Comparison of ENCODE assay signal across 24 cellular contexts in the genomic region with DNA sequence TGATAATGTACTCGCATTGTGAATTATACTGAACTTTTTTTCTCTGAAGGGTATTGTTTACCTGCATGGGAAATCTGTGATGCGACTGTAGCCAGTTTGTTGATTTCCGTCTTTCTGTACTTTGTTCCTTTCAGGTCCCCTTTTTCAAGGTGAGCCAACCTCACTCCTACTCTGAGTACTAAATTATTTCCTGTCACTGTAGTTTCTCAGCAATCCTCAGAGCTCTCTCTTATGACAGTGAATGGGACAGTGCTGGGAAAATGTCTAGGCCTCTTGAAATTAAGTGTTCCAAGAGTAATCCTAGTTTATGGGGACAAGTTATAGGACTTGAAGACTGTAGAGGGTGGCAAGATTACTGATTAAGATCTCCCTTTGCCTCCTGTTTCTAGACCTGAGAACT.
"Had no signal": no experiment of that assay in that cellular context is flagged by ENCODE, and none has a peak within 500 bp of the region (broad histone marks: within the 10 kb centered on the region; RNA-seq: fewer than 3 reads in every experiment).

No MANE protein-coding gene starts in this region.

- H3K27me3 ChIP-seq: ovary, right atrium auricular region, right lobe of liver, stomach, testis, thyroid gland, transverse colon, upper lobe of left lung, vagina had no signal

- H3K4me1 Mint-ChIP-seq: immature natural killer cell; mesothelial cell of epicardium; naive thymus-derived CD4-positive, alpha-beta T cell; stimulated activated naive B cell treated with anti-CD40 and anti-IgM and Interleukin-4, amounts not matched to agents 10 μg/mL and 1 μg/mL and 100 μg/mL, for 72 hours had no signal

- H3K4me2 ChIP-seq: smooth muscle cell had no signal

- H3K4me3 Mint-ChIP-seq: immature natural killer cell; mesothelial cell of epicardium; naive thymus-derived CD4-positive, alpha-beta T cell; natural killer cell treated with Interleukin-12 subunit alpha and Interleukin-12 subunit beta and Interleukin-15 and Interleukin-18, amount 100 ng/mL, for 72 hours; stimulated activated naive B cell treated with anti-CD40 and anti-IgM and Interleukin-4, amounts not matched to agents 10 μg/mL and 1 μg/mL and 100 μg/mL, for 72 hours had no signal

- H3K27me3 Mint-ChIP-seq: naive thymus-derived CD4-positive, alpha-beta T cell; natural killer cell treated with Interleukin-12 subunit alpha and Interleukin-12 subunit beta and Interleukin-15 and Interleukin-18, amount 100 ng/mL, for 72 hours; progenitor cell of endocrine pancreas; stimulated activated naive B cell treated with anti-CD40 and anti-IgM and Interleukin-4, amounts not matched to agents 10 μg/mL and 1 μg/mL and 100 μg/mL, for 72 hours had no signal

- H3K27ac Mint-ChIP-seq: immature natural killer cell; mesothelial cell of epicardium; naive thymus-derived CD4-positive, alpha-beta T cell; natural killer cell treated with Interleukin-12 subunit alpha and Interleukin-12 subunit beta and Interleukin-15 and Interleukin-18, amount 100 ng/mL, for 72 hours; progenitor cell of endocrine pancreas; stimulated activated naive B cell treated with anti-CD40 and anti-IgM and Interleukin-4, amounts not matched to agents 10 μg/mL and 1 μg/mL and 100 μg/mL, for 72 hours had no signal

- H3K4me1 ChIP-seq: left ventricle myocardium inferior, right atrium auricular region, right lobe of liver, stomach, testis, thyroid gland, upper lobe of left lung, vagina had no signal

- H3K4me3 ChIP-seq: left ventricle myocardium inferior, lung, ovary, right atrium auricular region, right lobe of liver, smooth muscle cell, stomach, testis, thyroid gland, transverse colon, upper lobe of left lung, vagina had no signal

- H3K36me3 Mint-ChIP-seq: immature natural killer cell; mesothelial cell of epicardium; naive thymus-derived CD4-positive, alpha-beta T cell; stimulated activated naive B cell treated with anti-CD40 and anti-IgM and Interleukin-4, amounts not matched to agents 10 μg/mL and 1 μg/mL and 100 μg/mL, for 72 hours had no signal

- H3K27ac ChIP-seq: left ventricle myocardium inferior, ovary, right atrium auricular region, right lobe of liver, stomach, testis, thyroid gland, transverse colon, upper lobe of left lung, vagina had no signal

- DNase-seq: hypothalamus; immature natural killer cell; kidney; left ventricle myocardium inferior; mesendoderm; naive thymus-derived CD4-positive, alpha-beta T cell; ovary; right lobe of liver; stimulated activated CD4-positive, alpha-beta T cell treated with anti-CD3 and anti-CD28 coated beads, Interleukin-2, amount 100 ng/mL, for 24 hours; stimulated activated CD4-positive, alpha-beta T cell treated with anti-CD3 and anti-CD28 coated beads, Interleukin-4, amount 100 ng/mL, for 1 hour; stimulated activated naive B cell treated with anti-CD40 and anti-IgM and Interleukin-4, amounts not matched to agents 10 μg/mL and 1 μg/mL and 100 μg/mL, for 72 hours; stimulated activated naive CD8-positive, alpha-beta T cell treated with anti-CD3 and anti-CD28 coated beads, Interleukin-15, Interleukin-2, amounts not matched to agents 100 U/mL and 50 U/mL, for 24 hours; stomach; testis; thyroid gland; transverse colon; upper lobe of left lung had no signal

- ATAC-seq: naive thymus-derived CD4-positive, alpha-beta T cell; natural killer cell treated with Interleukin-12 subunit alpha and Interleukin-12 subunit beta and Interleukin-15 and Interleukin-18, amount 100 ng/mL, for 72 hours; right lobe of liver; stimulated activated naive B cell treated with anti-CD40 and anti-IgM and Interleukin-4, amounts not matched to agents 10 μg/mL and 1 μg/mL and 100 μg/mL, for 72 hours; stimulated activated naive CD8-positive, alpha-beta T cell treated with anti-CD3 and anti-CD28 coated beads, Interleukin-15, Interleukin-2, amounts not matched to agents 100 U/mL and 50 U/mL, for 24 hours had no signal

- H3K9me3 Mint-ChIP-seq: mesothelial cell of epicardium had no signal

- H3K36me3 ChIP-seq: left ventricle myocardium inferior, ovary, right atrium auricular region, right lobe of liver, stomach, thyroid gland, transverse colon, upper lobe of left lung, vagina had no signal

- H3K9me3 ChIP-seq: left ventricle myocardium inferior, ovary, right atrium auricular region, right lobe of liver, stomach, testis, thyroid gland, transverse colon, upper lobe of left lung, vagina had no signal
